In the genomic region with DNA sequence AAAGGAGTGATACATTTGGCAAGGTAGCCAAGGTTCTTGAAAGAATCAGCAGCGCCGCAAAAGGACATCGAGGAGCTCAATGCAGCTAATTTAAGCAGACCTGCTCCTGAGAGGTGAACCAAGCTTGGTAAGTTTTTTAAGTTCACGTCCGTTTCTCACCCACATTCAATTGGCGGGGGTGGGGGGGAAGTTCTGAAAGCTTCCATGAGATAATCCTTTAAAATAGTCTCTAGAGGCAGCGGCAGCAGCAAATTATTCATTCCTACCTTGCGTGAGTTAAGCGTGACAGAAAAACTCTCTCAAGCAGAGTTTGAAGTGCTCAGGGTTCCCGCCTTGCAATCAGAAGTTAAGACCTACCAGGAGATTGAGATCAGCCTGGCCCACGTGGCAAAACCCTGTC, we compare ENCODE assay signal across 26 cellular contexts.
A peak's percentile ranks its signal among the peaks of the same experiment; 100 is the strongest.
DNase-seq lines count a peak whose midpoint lies in the region; ATAC-seq and TF ChIP-seq lines count a peak whose summit lies in the region.
"Had no signal": no experiment of that assay in that cellular context is flagged by ENCODE, and none has a peak within 500 bp of the region (broad histone marks: within the 10 kb centered on the region; RNA-seq: fewer than 3 reads in every experiment).

No MANE protein-coding gene starts in this region.

- no peaks in the 10 kb centered on the region for H3K9me3 ChIP-seq in gastroesophageal sphincter
- H3K9me3 ChIP-seq: Caco-2 had no signal

- peak overlapping the region; percentile 49; the same call in 1 of the 2 replicates for H3K27ac Mint-ChIP-seq in WTC11
- H3K27ac Mint-ChIP-seq: CD4-positive, alpha-beta memory T cell had no signal

- H3K27me3 Mint-ChIP-seq in WTC11 (ENCODE audit: low read depth), result no peaks in the 10 kb centered on the region

- no peaks in the 10 kb centered on the region for H3K9me3 Mint-ChIP-seq in WTC11
- H3K9me3 Mint-ChIP-seq: CD4-positive, alpha-beta memory T cell had no signal

- H3K4me3 ChIP-seq in AG09309 (ENCODE audit: control insufficient read depth, low read depth, low read length) (peak overlapping the region; percentile 22), fibroblast of mammary gland (ENCODE audit: control insufficient read depth, low read depth, low read length) (peak overlapping the region; percentile 12), gastroesophageal sphincter (peak overlapping the region in 1 of 2 donors; percentile 11)
- H3K4me3 ChIP-seq: K562, SK-N-MC had no signal

- POLR2A ChIA-PET in WTC11 (lab: Charles Lee), result no interaction called here

- no peaks in the 10 kb centered on the region for H3K27me3 ChIP-seq in gastroesophageal sphincter

- peaks cover 0 to 31% (median 0%) of the 10 kb centered on the region in 3 donors for H3K4me1 ChIP-seq in gastroesophageal sphincter

- DNase-seq in NCI-H82 (lab: John Stamatoyannopoulos, UW) (peak; percentile 39), NCI-H82 treated with DMSO at 0.1 percent for 48 hours (lab: John Stamatoyannopoulos, UW; ENCODE audit: unreplicated experiment) (no peak), AG09309 (ENCODE audit: low read depth) (no peak), WTC11 (ENCODE audit: low spot score) (no peak), fibroblast of mammary gland (ENCODE audit: low read depth) (no peak), COLO829 (ENCODE audit: low spot score) (no peak)
- DNase-seq: C1 segment of cervical spinal cord; Caco-2; CD4-positive, alpha-beta memory T cell; DMS 273 treated with DMSO at 0.1 percent for 48 hours; DND-41; H7; Kasumi-1; NCI-H1092 treated with DMSO at 0.1 percent for 48 hours; NCI-H1436; NCI-H187; NCI-H2081 treated with DMSO at 0.1 percent for 48 hours; NCI-H446; NCI-H524 treated with DMSO at 0.1 percent for 48 hours; RPMI8226; SHP77 treated with DMSO at 0.1 percent for 48 hours had no signal

- CTCF ChIA-PET in WTC11 (lab: Charles Lee), result no interaction called here

- no peak for ATAC-seq in WTC11
- no peak for ATAC-seq in HG03045 (IDR thresholded peaks at IDR 0.05; ENCODE audit: unreplicated experiment)
- no peak for ATAC-seq in gastroesophageal sphincter
- ATAC-seq: K562 had no signal

- no peaks in the 10 kb centered on the region for H3K36me3 ChIP-seq in gastroesophageal sphincter

- no peak for TF ChIP-seq EP300 in gastroesophageal sphincter (IDR thresholded peaks at IDR 0.05)

- peaks cover 62% of the 10 kb centered on the region for H3K4me1 Mint-ChIP-seq in WTC11

- TF ChIP-seq POLR2A in gastroesophageal sphincter (IDR thresholded peaks at IDR 0.05), result no peak

- no peak overlapping the region for H3K4me3 Mint-ChIP-seq in WTC11
- H3K4me3 Mint-ChIP-seq: CD4-positive, alpha-beta memory T cell had no signal

- WGBS in gastroesophageal sphincter (ENCODE audit: low coverage in 1 of 2), 2 donors, result 30 to 50% methylated on average over 3 to 10 of the region's 11 CpGs

- peak overlapping the region in 1 of 4 donors; percentile 8 for H3K27ac ChIP-seq in gastroesophageal sphincter
- H3K27ac ChIP-seq: HL-60, SK-N-MC had no signal

- TF ChIP-seq CTCF in AG09309 (IDR thresholded peaks at IDR 0.05; ENCODE audit: control insufficient read depth, insufficient read depth, low read depth, low read length, missing control alignments) (no peak), WTC11 (IDR thresholded peaks at IDR 0.05) (no peak), fibroblast of mammary gland (conservative IDR thresholded peaks at IDR 0.05; ENCODE audit: control insufficient read depth, insufficient read depth, low read depth, low read length) (no peak), gastroesophageal sphincter (IDR thresholded peaks at IDR 0.05) (no peak)

- no peaks in the 10 kb centered on the region for H3K36me3 Mint-ChIP-seq in WTC11
- H3K36me3 Mint-ChIP-seq: CD4-positive, alpha-beta memory T cell had no signal

TF ChIP-seq in WTC11, 78 proteins besides CTCF, POLR2A, EP300 and RAD21:
- TF ChIP-seq, protein P1, sequence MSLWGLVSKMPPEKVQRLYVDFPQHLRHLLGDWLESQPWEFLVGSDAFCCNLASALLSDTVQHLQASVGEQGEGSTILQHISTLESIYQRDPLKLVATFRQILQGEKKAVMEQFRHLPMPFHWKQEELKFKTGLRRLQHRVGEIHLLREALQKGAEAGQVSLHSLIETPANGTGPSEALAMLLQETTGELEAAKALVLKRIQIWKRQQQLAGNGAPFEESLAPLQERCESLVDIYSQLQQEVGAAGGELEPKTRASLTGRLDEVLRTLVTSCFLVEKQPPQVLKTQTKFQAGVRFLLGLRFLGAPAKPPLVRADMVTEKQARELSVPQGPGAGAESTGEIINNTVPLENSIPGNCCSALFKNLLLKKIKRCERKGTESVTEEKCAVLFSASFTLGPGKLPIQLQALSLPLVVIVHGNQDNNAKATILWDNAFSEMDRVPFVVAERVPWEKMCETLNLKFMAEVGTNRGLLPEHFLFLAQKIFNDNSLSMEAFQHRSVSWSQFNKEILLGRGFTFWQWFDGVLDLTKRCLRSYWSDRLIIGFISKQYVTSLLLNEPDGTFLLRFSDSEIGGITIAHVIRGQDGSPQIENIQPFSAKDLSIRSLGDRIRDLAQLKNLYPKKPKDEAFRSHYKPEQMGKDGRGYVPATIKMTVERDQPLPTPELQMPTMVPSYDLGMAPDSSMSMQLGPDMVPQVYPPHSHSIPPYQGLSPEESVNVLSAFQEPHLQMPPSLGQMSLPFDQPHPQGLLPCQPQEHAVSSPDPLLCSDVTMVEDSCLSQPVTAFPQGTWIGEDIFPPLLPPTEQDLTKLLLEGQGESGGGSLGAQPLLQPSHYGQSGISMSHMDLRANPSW (CRISPR knock-in tag; conservative IDR thresholded peaks at IDR 0.05; ENCODE audit: low read depth), result no peak
- TF ChIP-seq ZNF317 (CRISPR knock-in tag; IDR thresholded peaks at IDR 0.05; ENCODE audit: borderline replicate concordance, low read depth) (no peak), ESRRA (CRISPR knock-in tag; IDR thresholded peaks at IDR 0.05; ENCODE audit: borderline replicate concordance) (no peak), JAZF1 (CRISPR knock-in tag; IDR thresholded peaks at IDR 0.05) (no peak), ZNF121 (CRISPR knock-in tag; IDR thresholded peaks at IDR 0.05) (no peak)
- TF ChIP-seq, protein P2, sequence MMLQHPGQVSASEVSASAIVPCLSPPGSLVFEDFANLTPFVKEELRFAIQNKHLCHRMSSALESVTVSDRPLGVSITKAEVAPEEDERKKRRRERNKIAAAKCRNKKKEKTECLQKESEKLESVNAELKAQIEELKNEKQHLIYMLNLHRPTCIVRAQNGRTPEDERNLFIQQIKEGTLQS (CRISPR knock-in tag; conservative IDR thresholded peaks at IDR 0.05), result no peak
- TF ChIP-seq, protein P3, sequence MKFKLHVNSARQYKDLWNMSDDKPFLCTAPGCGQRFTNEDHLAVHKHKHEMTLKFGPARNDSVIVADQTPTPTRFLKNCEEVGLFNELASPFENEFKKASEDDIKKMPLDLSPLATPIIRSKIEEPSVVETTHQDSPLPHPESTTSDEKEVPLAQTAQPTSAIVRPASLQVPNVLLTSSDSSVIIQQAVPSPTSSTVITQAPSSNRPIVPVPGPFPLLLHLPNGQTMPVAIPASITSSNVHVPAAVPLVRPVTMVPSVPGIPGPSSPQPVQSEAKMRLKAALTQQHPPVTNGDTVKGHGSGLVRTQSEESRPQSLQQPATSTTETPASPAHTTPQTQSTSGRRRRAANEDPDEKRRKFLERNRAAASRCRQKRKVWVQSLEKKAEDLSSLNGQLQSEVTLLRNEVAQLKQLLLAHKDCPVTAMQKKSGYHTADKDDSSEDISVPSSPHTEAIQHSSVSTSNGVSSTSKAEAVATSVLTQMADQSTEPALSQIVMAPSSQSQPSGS (CRISPR knock-in tag; IDR thresholded peaks at IDR 0.05; ENCODE audit: borderline replicate concordance, low read depth), result no peak
- TF ChIP-seq, protein P4, sequence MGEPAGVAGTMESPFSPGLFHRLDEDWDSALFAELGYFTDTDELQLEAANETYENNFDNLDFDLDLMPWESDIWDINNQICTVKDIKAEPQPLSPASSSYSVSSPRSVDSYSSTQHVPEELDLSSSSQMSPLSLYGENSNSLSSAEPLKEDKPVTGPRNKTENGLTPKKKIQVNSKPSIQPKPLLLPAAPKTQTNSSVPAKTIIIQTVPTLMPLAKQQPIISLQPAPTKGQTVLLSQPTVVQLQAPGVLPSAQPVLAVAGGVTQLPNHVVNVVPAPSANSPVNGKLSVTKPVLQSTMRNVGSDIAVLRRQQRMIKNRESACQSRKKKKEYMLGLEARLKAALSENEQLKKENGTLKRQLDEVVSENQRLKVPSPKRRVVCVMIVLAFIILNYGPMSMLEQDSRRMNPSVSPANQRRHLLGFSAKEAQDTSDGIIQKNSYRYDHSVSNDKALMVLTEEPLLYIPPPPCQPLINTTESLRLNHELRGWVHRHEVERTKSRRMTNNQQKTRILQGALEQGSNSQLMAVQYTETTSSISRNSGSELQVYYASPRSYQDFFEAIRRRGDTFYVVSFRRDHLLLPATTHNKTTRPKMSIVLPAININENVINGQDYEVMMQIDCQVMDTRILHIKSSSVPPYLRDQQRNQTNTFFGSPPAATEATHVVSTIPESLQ (CRISPR knock-in tag; IDR thresholded peaks at IDR 0.05), result no peak
